Comparison of ENCODE assay signal across 31 cellular contexts in the genomic region with DNA sequence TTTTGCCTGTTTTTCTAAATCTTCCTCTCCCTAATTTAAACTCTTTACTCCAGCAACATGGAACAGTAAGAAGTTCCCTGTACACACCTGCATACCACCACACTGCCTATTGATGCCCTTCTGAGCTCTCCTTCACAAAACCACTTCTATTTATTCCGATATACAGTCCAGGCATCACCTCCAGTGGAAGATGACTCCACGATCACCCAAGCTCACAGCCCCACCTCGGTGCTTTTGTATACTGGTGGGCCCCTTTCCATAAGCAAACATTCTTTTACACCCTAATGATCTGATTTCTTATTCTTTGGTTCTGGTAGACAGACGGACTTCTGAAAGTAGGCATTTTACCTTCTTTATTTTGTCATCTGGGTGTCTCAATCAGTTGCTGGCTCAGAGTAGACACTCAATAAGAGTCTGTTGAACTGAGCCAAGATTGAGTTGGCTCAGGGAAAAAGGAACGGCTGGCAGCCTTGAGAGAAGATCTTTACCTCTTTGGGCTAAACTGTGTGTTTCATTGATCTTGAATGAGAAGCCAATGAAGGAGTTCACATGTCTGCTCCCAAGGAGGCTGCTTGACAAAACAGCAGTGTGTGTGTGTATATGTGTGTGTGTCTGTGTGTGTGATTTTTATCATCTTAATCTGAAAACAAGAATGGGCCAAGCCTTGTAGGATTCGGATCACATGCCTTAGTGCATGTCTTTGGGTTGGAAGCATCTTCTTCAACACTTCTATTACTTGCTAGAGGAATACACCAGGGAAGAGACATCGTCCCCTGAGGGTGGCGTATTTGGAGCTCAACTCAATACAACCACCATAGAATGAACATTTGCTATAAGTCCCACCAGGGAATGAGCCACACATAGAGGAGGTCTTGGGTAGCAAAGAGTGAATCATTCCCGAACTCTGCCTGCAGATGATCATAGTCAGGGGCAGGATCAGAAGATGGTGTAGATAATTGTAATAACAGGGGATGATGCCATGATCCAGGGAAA.
"Had no signal": no experiment of that assay in that cellular context is flagged by ENCODE, and none has a peak within 500 bp of the region (broad histone marks: within the 10 kb centered on the region; RNA-seq: fewer than 3 reads in every experiment).

No MANE protein-coding gene starts in this region.

- DNase-seq: immature natural killer cell; kidney; left colon; left lung; lower lobe of right lung; mammary epithelial cell; mesenchymal stem cell; naive thymus-derived CD8-positive, alpha-beta T cell; occipital lobe; ovary; posterior cingulate gyrus; retina; right cardiac atrium; stimulated activated CD4-positive, alpha-beta T cell treated with anti-CD3 and anti-CD28 coated beads, Interleukin-12 subunit alpha, Interleukin-12 subunit beta, amount 100 ng/mL, for 4 hours; stimulated activated CD4-positive, alpha-beta T cell treated with anti-CD3 and anti-CD28 coated beads, Interleukin-15, amount 100 ng/mL, for 24 hours; stimulated activated CD4-positive, alpha-beta T cell treated with anti-CD3 and anti-CD28 coated beads, Interleukin-2, amount 100 ng/mL, for 24 hours; stimulated activated CD4-positive, alpha-beta T cell treated with anti-CD3 and anti-CD28 coated beads, Interleukin-4, amount 100 ng/mL, for 1 hour; stimulated activated naive B cell treated with anti-CD40 and anti-IgM and Interleukin-4, amounts not matched to agents 10 μg/mL and 1 μg/mL and 100 μg/mL, for 72 hours; stimulated activated naive CD8-positive, alpha-beta T cell treated with anti-CD3 and anti-CD28 coated beads, Interleukin-15, Interleukin-2, amounts not matched to agents 100 U/mL and 50 U/mL, for 24 hours; stomach; testis; thyroid gland; transverse colon; upper lobe of left lung had no signal

- H3K27ac Mint-ChIP-seq: immature natural killer cell; naive thymus-derived CD8-positive, alpha-beta T cell; nephron; stimulated activated naive B cell treated with anti-CD40 and anti-IgM and Interleukin-4, amounts not matched to agents 10 μg/mL and 1 μg/mL and 100 μg/mL, for 72 hours had no signal

- H3K27ac ChIP-seq: left lung, lower lobe of right lung, neutrophil, ovary, prostate gland, skin epidermis, stomach, testis, thyroid gland, transverse colon, upper lobe of left lung, vagina had no signal

- H3K36me3 Mint-ChIP-seq: immature natural killer cell; naive thymus-derived CD8-positive, alpha-beta T cell; stimulated activated naive B cell treated with anti-CD40 and anti-IgM and Interleukin-4, amounts not matched to agents 10 μg/mL and 1 μg/mL and 100 μg/mL, for 72 hours had no signal

- H3K9me3 Mint-ChIP-seq: immature natural killer cell; naive thymus-derived CD8-positive, alpha-beta T cell; nephron; neural crest cell; stimulated activated naive B cell treated with anti-CD40 and anti-IgM and Interleukin-4, amounts not matched to agents 10 μg/mL and 1 μg/mL and 100 μg/mL, for 72 hours had no signal

- H3K4me1 Mint-ChIP-seq: immature natural killer cell; naive thymus-derived CD8-positive, alpha-beta T cell; stimulated activated naive B cell treated with anti-CD40 and anti-IgM and Interleukin-4, amounts not matched to agents 10 μg/mL and 1 μg/mL and 100 μg/mL, for 72 hours had no signal

- H3K4me3 Mint-ChIP-seq: immature natural killer cell; naive thymus-derived CD8-positive, alpha-beta T cell; nephron; neural crest cell; stimulated activated naive B cell treated with anti-CD40 and anti-IgM and Interleukin-4, amounts not matched to agents 10 μg/mL and 1 μg/mL and 100 μg/mL, for 72 hours had no signal

- H3K27me3 ChIP-seq: left lung, neutrophil, ovary, stomach, testis, thyroid gland, transverse colon, upper lobe of left lung, vagina had no signal

- H3K4me1 ChIP-seq: left lung, prostate gland, testis, thyroid gland, transverse colon, upper lobe of left lung had no signal

- H3K27me3 Mint-ChIP-seq: stimulated activated naive B cell treated with anti-CD40 and anti-IgM and Interleukin-4, amounts not matched to agents 10 μg/mL and 1 μg/mL and 100 μg/mL, for 72 hours had no signal

- H3K9me3 ChIP-seq: left lung, lower lobe of right lung, neutrophil, ovary, prostate gland, stomach, testis, thyroid gland, transverse colon, upper lobe of left lung, vagina had no signal

- ATAC-seq: left colon; left lung; lower lobe of right lung; naive thymus-derived CD8-positive, alpha-beta T cell; right cardiac atrium; sciatic nerve; stimulated activated naive B cell treated with anti-CD40 and anti-IgM and Interleukin-4, amounts not matched to agents 10 μg/mL and 1 μg/mL and 100 μg/mL, for 72 hours; stimulated activated naive CD8-positive, alpha-beta T cell treated with anti-CD3 and anti-CD28 coated beads, Interleukin-15, Interleukin-2, amounts not matched to agents 100 U/mL and 50 U/mL, for 24 hours had no signal

- H3K36me3 ChIP-seq: left lung, lower lobe of right lung, neutrophil, ovary, prostate gland, stomach, thyroid gland, transverse colon, upper lobe of left lung, vagina had no signal

- H3K4me3 ChIP-seq: left lung, lower lobe of right lung, ovary, prostate gland, skin epidermis, stomach, testis, thyroid gland, transverse colon, upper lobe of left lung, vagina had no signal
